8 cellular contexts compared by ENCODE assay signal in genomic region chr12:40158592-40159111, GRCh38. TPM values are rescaled to one million over a fixed set of nuclear protein-coding genes. Genes with fewer than 3 reads are reported as not detected.
DNase-seq lines count a peak whose midpoint lies in the region; ATAC-seq and TF ChIP-seq lines count a peak whose summit lies in the region.

No MANE protein-coding gene starts in this region.

- ATAC-seq in GM19035 (IDR thresholded peaks at IDR 0.05; ENCODE audit: unreplicated experiment) (peak; percentile 61), HG03066 (IDR thresholded peaks at IDR 0.05; ENCODE audit: low read depth, unreplicated experiment) (peak; percentile 69)

- H3K36me3 ChIP-seq in prostate gland, result no peaks in the 10 kb centered on the region
- no peaks in the 10 kb centered on the region for H3K36me3 ChIP-seq in WERI-Rb-1

- H3K27me3 ChIP-seq in prostate gland (replicated peaks; ENCODE audit: insufficient read depth) (no peaks in the 10 kb centered on the region), WERI-Rb-1 (ENCODE audit: insufficient read depth, low read depth, severe bottlenecking) (no peaks in the 10 kb centered on the region)

- intact Hi-C loops in prostate gland (cut with DNase I), result no loop called here

- WGBS in prostate gland, result 24% methylated on average over 1 of the region's 1 CpG

- no peaks in the 10 kb centered on the region for H3K9me3 ChIP-seq in prostate gland
- H3K9me3 ChIP-seq in WERI-Rb-1 (ENCODE audit: severe bottlenecking), result peaks cover 2% of the 10 kb centered on the region

- peak overlapping the region in 1 of 2 donors; percentile 9 for H3K27ac ChIP-seq in prostate gland
- H3K27ac ChIP-seq in WERI-Rb-1, result no peak overlapping the region

- no peak for TF ChIP-seq POLR2A in prostate gland (IDR thresholded peaks at IDR 0.05)

- no peaks in the 10 kb centered on the region for H3K4me1 ChIP-seq in prostate gland (replicated peaks)

- DNase-seq in SKM-1 (lab: John Stamatoyannopoulos, UW; ENCODE audit: unreplicated experiment) (peak; percentile 26), prostate gland (ENCODE audit: low spot score) (peak; percentile 80), WERI-Rb-1 (no peak), islet precursor cell (no peak)
- DNase-seq in activated CD4-positive, CD25-positive, alpha-beta regulatory T cell (lab: John Stamatoyannopoulos, UW), result no peak
- DNase-seq in activated CD4-positive, alpha-beta T cell treated with anti-CD3 and anti-CD28 coated beads, Interleukin-2, amount 50 U/mL, for 48 hours, result no peak

- H3K4me3 ChIP-seq in prostate gland (no peak overlapping the region), WERI-Rb-1 (ENCODE audit: low read depth, low read length) (no peak overlapping the region)

- no peak for TF ChIP-seq CTCF in prostate gland (IDR thresholded peaks at IDR 0.05)
- no peak for TF ChIP-seq CTCF in WERI-Rb-1 (IDR thresholded peaks at IDR 0.05; ENCODE audit: low read depth, low read length)

RNA-seq across cellular contexts. Expression of gene SLC2A13, which starts 52.8 kb away (rescaled TPM):
- total RNA-seq in prostate gland, result 10 to 100 TPM in 1 of 2 donors, 1 to 10 TPM in 1; 5.9 to 13.7 TPM

Comparison
In these comparisons a context has a peak if more than half of its experiments do, and no peak if none do; other contexts are left out.
1. DNase-seq: peak in SKM-1 (single experiment) and prostate gland (single experiment); none in WERI-Rb-1 (single experiment), activated CD4-positive, CD25-positive, alpha-beta regulatory T cell (0 of 4), islet precursor cell (single experiment) and activated CD4-positive, alpha-beta T cell treated with anti-CD3 and anti-CD28 coated beads, Interleukin-2, amount 50 U/mL, for 48 hours (0 of 2).